Comparison of ENCODE assay signal across 8 cellular contexts in the genomic region with DNA sequence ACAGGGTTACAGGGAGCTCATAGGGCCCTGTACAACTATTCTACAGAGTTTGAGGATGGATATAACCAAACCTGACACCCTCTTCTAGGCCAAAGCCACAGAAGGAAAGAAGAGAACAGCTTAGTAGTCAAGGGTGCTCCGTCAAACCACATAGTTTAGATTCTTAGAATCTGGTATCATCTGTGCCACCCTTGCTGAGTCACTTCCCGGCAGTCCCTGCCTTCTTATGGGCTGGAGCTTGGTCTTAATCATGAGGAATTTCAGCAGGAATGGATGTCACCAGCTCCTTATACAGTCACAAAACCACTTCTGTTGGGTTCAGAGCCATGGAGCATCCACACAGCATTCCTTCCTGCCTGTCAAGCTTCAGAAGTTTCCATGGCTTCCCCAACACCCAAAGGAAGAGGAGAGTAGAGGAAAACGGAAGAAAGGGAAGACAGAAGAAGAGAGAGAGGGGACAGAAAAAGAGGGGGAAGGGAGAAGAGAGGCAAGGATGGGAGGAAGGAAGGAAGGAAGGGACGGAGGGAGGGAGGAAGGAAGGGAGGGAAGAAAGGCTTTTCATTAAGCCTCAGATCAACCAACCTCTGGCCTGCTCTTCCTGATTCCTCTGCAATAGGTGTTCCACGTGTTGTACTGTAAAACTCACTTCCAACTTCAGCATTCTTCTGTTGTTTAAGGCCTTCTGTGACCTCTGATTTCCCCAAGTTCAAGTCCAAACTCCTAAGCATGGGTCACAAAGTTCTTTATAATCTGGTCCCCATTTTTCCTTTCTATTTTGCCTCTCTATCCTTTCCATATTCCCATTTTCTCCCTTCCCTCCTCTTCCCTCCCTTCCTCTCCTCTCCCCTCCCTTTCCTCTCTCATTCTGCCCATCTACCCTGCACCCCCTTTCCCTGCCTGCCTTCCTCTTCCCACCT.
DNase-seq lines count a peak whose midpoint lies in the region; ATAC-seq and TF ChIP-seq lines count a peak whose summit lies in the region.

No MANE protein-coding gene starts in this region.

- DNase-seq in MCF 10A (ENCODE audit: unreplicated experiment): peak; percentile 64
- no peak for DNase-seq in breast epithelium (ENCODE audit: low spot score in 2 of 2)
- DNase-seq in WTC11 (ENCODE audit: low spot score): no peak
- peak; percentile 98 for DNase-seq in glomerular visceral epithelial cell (ENCODE audit: extremely low spot score)
- peak; percentile 80 to 88 for DNase-seq in aorta
- no peak for DNase-seq in NCI-H2171 (lab: John Stamatoyannopoulos, UW)
- DNase-seq in NCI-H187 (lab: John Stamatoyannopoulos, UW): no peak

- no peaks in the 10 kb centered on the region for H3K4me1 ChIP-seq in breast epithelium
- H3K4me1 ChIP-seq in aorta (ENCODE audit: control insufficient read depth in 1 of 2, insufficient read depth in 2 of 2, low read length in 2 of 2): peaks cover 0 to 5% of the 10 kb centered on the region in 2 donors

- no peaks in the 10 kb centered on the region for H3K9me3 ChIP-seq in breast epithelium
- peaks cover under 1% of the 10 kb centered on the region for H3K9me3 ChIP-seq in aorta (ENCODE audit: control insufficient read depth, low read length)

- no peak for TF ChIP-seq POLR2A in breast epithelium (IDR thresholded peaks at IDR 0.05)

- H3K27ac Mint-ChIP-seq in MCF 10A (ENCODE audit: low read depth, unreplicated experiment) (peak overlapping the region; percentile 99), WTC11 (no peak overlapping the region)

- ATAC-seq in WTC11: no peak
- peak; percentile 76 for ATAC-seq in aorta (ENCODE audit: low FRiP score)
- ATAC-seq in HG03045 (IDR thresholded peaks at IDR 0.05; ENCODE audit: unreplicated experiment): no peak

- no peaks in the 10 kb centered on the region for H3K27me3 Mint-ChIP-seq in MCF 10A (ENCODE audit: insufficient read depth, unreplicated experiment)
- H3K27me3 Mint-ChIP-seq in WTC11 (ENCODE audit: low read depth): no peaks in the 10 kb centered on the region; the same call in 1 of the 2 replicates

- CTCF ChIA-PET in MCF 10A (lab: Yijun Ruan, JAX) (interaction anchor here (0.6 to 1.0 kb wide), 8 partner anchors 12 to 607 kb away, joined by 3 to 5 read pairs (median 3); no protein-coding TSS in a partner anchor), WTC11 (lab: Charles Lee) (interaction anchor here (0.9 to 2.7 kb wide), 5 partner anchors 17 to 423 kb away, joined by 4 to 10 read pairs (median 5); no protein-coding TSS in a partner anchor)

- H3K4me3 Mint-ChIP-seq in MCF 10A (ENCODE audit: unreplicated experiment) (no peak overlapping the region), WTC11 (no peak overlapping the region)

- peaks cover 8% of the 10 kb centered on the region for H3K9me3 Mint-ChIP-seq in MCF 10A (ENCODE audit: unreplicated experiment)
- H3K9me3 Mint-ChIP-seq in WTC11: peaks cover 4% of the 10 kb centered on the region

- H3K36me3 ChIP-seq in breast epithelium: no peaks in the 10 kb centered on the region
- H3K36me3 ChIP-seq in aorta (ENCODE audit: control insufficient read depth in 1 of 2, insufficient read depth in 2 of 2, low read length in 1 of 2): no peaks in the 10 kb centered on the region

- intact Hi-C loops in MCF 10A (cut with micrococcal nuclease): loop anchor here (1.0 kb wide), 1 partner anchor 40 kb away; no protein-coding TSS in a partner anchor
- intact Hi-C loops in breast epithelium (cut with DNase I; ENCODE audit: low total_unique reads): no loop called here
- intact Hi-C loops in aorta (cut with DNase I): loop anchor here (5.0 to 10.0 kb wide), 4 partner anchors 131 to 809 kb away; partner anchors contain the start of gene IGFBP5 (in 1 of the 2)

- H3K27ac ChIP-seq in breast epithelium (no peak overlapping the region), aorta (ENCODE audit: low read depth in 1 of 2, low read length in 2 of 2) (peak overlapping the region; percentile 95 to 99)

- H3K4me3 ChIP-seq in breast epithelium: no peak overlapping the region
- no peak overlapping the region for H3K4me3 ChIP-seq in aorta (ENCODE audit: low read length in 2 of 2)

- no peaks in the 10 kb centered on the region for H3K36me3 Mint-ChIP-seq in MCF 10A (ENCODE audit: insufficient read depth, unreplicated experiment)
- no peaks in the 10 kb centered on the region for H3K36me3 Mint-ChIP-seq in WTC11

- H3K4me1 Mint-ChIP-seq in MCF 10A (ENCODE audit: insufficient read depth, unreplicated experiment) (peaks cover 42% of the 10 kb centered on the region), WTC11 (peaks cover 29% of the 10 kb centered on the region)

- WGBS in aorta, 2 donors: 49 to 50% methylated on average over 5 of the region's 5 CpGs

- TF ChIP-seq CTCF in MCF 10A (IDR thresholded peaks at IDR 0.05; ENCODE audit: unreplicated experiment): no peak
- TF ChIP-seq CTCF in breast epithelium (IDR thresholded peaks at IDR 0.05): no peak
- no peak for TF ChIP-seq CTCF in WTC11 (IDR thresholded peaks at IDR 0.05)

- H3K27me3 ChIP-seq in breast epithelium (no peaks in the 10 kb centered on the region), aorta (ENCODE audit: control insufficient read depth in 1 of 2, insufficient read depth in 2 of 2, low read length in 1 of 2) (no peaks in the 10 kb centered on the region)

- BruUV-seq in MCF 10A (replicated peaks; lab: Mats Ljungman, UMichigan): TSS peak; percentile 88

- POLR2A ChIA-PET in MCF 10A (lab: Yijun Ruan, JAX): interaction anchor here (0.6 to 1.2 kb wide), 5 partner anchors 9 to 590 kb away, joined by 3 to 7 read pairs (median 3); no protein-coding TSS in a partner anchor
- POLR2A ChIA-PET in WTC11 (lab: Charles Lee): no interaction called here

TF ChIP-seq in WTC11, 78 proteins besides CTCF, POLR2A, EP300 and RAD21:
- TF ChIP-seq ZNF512 (CRISPR knock-in tag; IDR thresholded peaks at IDR 0.05; ENCODE audit: borderline replicate concordance) (peak; percentile 76; the same call in 1 of the 2 replicates), EMX1 (CRISPR knock-in tag; IDR thresholded peaks at IDR 0.05) (no peak)

Comparison
In these comparisons a context has a peak if more than half of its experiments do, and no peak if none do; other contexts are left out.
1. DNase-seq: peak in MCF 10A (single experiment), glomerular visceral epithelial cell (single experiment) and aorta (2 of 2); none in breast epithelium (0 of 2), WTC11 (single experiment), NCI-H2171 (single experiment) and NCI-H187 (0 of 2).
2. H3K27ac ChIP-seq: peak in aorta (2 of 2); none in breast epithelium (0 of 2).